In genomic region chr16:74580828-74581227, GRCh38 we compare ENCODE assay signal across 1 cellular context.
TF ChIP-seq lines count a peak whose summit lies in the region.

No MANE protein-coding gene starts in this region.

TF ChIP-seq in GM12878, 131 proteins besides CTCF, POLR2A, EP300 and RAD21 (continued from another document and continues in another):
- TF ChIP-seq EED (IDR thresholded peaks at IDR 0.05; ENCODE audit: low read depth) (0 out of 2 replicates have a peak, but pooled peaks have one; percentile 14), POU2F2 (IDR thresholded peaks at IDR 0.05; ENCODE audit: borderline replicate concordance, low read depth, low read length) (no peak), IRF4 (IDR thresholded peaks at IDR 0.05; ENCODE audit: low read depth, low read length) (no peak), SRF (IDR thresholded peaks at IDR 0.05; ENCODE audit: low read depth in 2 of 2, low read length in 2 of 2) (no peak), ZNF384 (IDR thresholded peaks at IDR 0.05; ENCODE audit: borderline replicate concordance, low read depth, low read length) (0 out of 2 replicates have a peak, but pooled peaks have one; percentile 44), BHLHE40 (IDR thresholded peaks at IDR 0.05; ENCODE audit: borderline replicate concordance in 1 of 2, low read depth in 2 of 2, low read length in 1 of 2) (no peak), BCL3 (IDR thresholded peaks at IDR 0.05; ENCODE audit: borderline replicate concordance, insufficient read depth, low read depth, low read length, poor library complexity, severe bottlenecking) (no peak), SREBF1 (IDR thresholded peaks at IDR 0.05; ENCODE audit: low read length) (no peak), YY1 (IDR thresholded peaks at IDR 0.05; ENCODE audit: low read depth, low read length) (no peak), CBFB (IDR thresholded peaks at IDR 0.05; ENCODE audit: low read depth) (peak; percentile 62; the same call in 1 of the 2 replicates), ETV6 (conservative IDR thresholded peaks at IDR 0.05 in 1 of 2, IDR thresholded peaks at IDR 0.05 in 1 of 2; ENCODE audit: borderline replicate concordance in 1 of 2, low read depth in 1 of 2) (no peak), E2F4 (IDR thresholded peaks at IDR 0.05; ENCODE audit: low read depth, low read length) (no peak), ZBED1 (IDR thresholded peaks at IDR 0.05; ENCODE audit: borderline replicate concordance) (0 out of 2 replicates have a peak, but pooled peaks have one; percentile 30), SIN3A (IDR thresholded peaks at IDR 0.05; ENCODE audit: low read depth, low read length) (no peak), SKIL (IDR thresholded peaks at IDR 0.05; ENCODE audit: low read depth, poor library complexity, severe bottlenecking) (peak; percentile 67), FOXK2 (IDR thresholded peaks at IDR 0.05) (no peak), JUND (IDR thresholded peaks at IDR 0.05; ENCODE audit: low read depth, low read length) (no peak), BMI1 (IDR thresholded peaks at IDR 0.05; ENCODE audit: borderline replicate concordance) (no peak), RFX5 (IDR thresholded peaks at IDR 0.05; ENCODE audit: low read depth, low read length) (no peak), SMARCA5 (IDR thresholded peaks at IDR 0.05) (no peak), PBX3 (IDR thresholded peaks at IDR 0.05; ENCODE audit: insufficient replicate concordance, low read depth, low read length) (no peak), HSF1 (IDR thresholded peaks at IDR 0.05; ENCODE audit: low read depth, low read length) (no peak), YBX1 (IDR thresholded peaks at IDR 0.05) (no peak), NR2C1 (IDR thresholded peaks at IDR 0.05) (no peak), TCF3 (IDR thresholded peaks at IDR 0.05; ENCODE audit: borderline replicate concordance, insufficient read depth, low read depth, low read length) (no peak), ATF7 (IDR thresholded peaks at IDR 0.05; ENCODE audit: low read depth) (peak; percentile 78), GABPA (IDR thresholded peaks at IDR 0.05; ENCODE audit: low read depth) (no peak), SMC3 (IDR thresholded peaks at IDR 0.05; ENCODE audit: borderline replicate concordance, low read length) (no peak), KAT2A (conservative IDR thresholded peaks at IDR 0.05; ENCODE audit: control insufficient read depth, low read depth, low read length) (no peak), TAF1 (IDR thresholded peaks at IDR 0.05; ENCODE audit: borderline replicate concordance, low read depth, low read length) (no peak), ASH2L (IDR thresholded peaks at IDR 0.05; ENCODE audit: borderline replicate concordance, low read depth) (no peak), ZSCAN29 (IDR thresholded peaks at IDR 0.05) (no peak), RB1 (IDR thresholded peaks at IDR 0.05; ENCODE audit: borderline replicate concordance) (no peak), MLLT1 (IDR thresholded peaks at IDR 0.05) (no peak), GATAD2B (conservative IDR thresholded peaks at IDR 0.05; ENCODE audit: low read depth) (no peak), RBBP5 (conservative IDR thresholded peaks at IDR 0.05) (no peak), SUPT20H (IDR thresholded peaks at IDR 0.05; ENCODE audit: borderline replicate concordance, control insufficient read depth, low read depth, low read length) (no peak), ZNF217 (IDR thresholded peaks at IDR 0.05) (no peak), CBX5 (IDR thresholded peaks at IDR 0.05; ENCODE audit: low read depth) (no peak), KDM1A (IDR thresholded peaks at IDR 0.05; ENCODE audit: borderline replicate concordance) (no peak), BRCA1 (IDR thresholded peaks at IDR 0.05; ENCODE audit: low read depth, low read length) (no peak), NFXL1 (IDR thresholded peaks at IDR 0.05; ENCODE audit: borderline replicate concordance) (no peak), PKNOX1 (IDR thresholded peaks at IDR 0.05) (no peak), PAX8 (IDR thresholded peaks at IDR 0.05) (no peak), ATF2 (IDR thresholded peaks at IDR 0.05; ENCODE audit: low read length) (peak; percentile 78), WRNIP1 (IDR thresholded peaks at IDR 0.05; ENCODE audit: borderline replicate concordance, low read depth, low read length) (no peak), BCLAF1 (IDR thresholded peaks at IDR 0.05) (no peak), NR2F1 (conservative IDR thresholded peaks at IDR 0.05) (0 out of 2 replicates have a peak, but pooled peaks have one; percentile 21), CREM (IDR thresholded peaks at IDR 0.05; ENCODE audit: low read depth) (0 out of 2 replicates have a peak, but pooled peaks have one; percentile 14), CREB1 (IDR thresholded peaks at IDR 0.05; ENCODE audit: low read depth) (no peak), HDAC2 (IDR thresholded peaks at IDR 0.05) (no peak), JUNB (IDR thresholded peaks at IDR 0.05) (peak; percentile 57)
